In genomic region chr2:104862061-104862941, GRCh38 we compare ENCODE assay signal across 12 cellular contexts. TPM values are rescaled to one million over a fixed set of nuclear protein-coding genes. Genes with fewer than 3 reads are reported as not detected.
DNase-seq lines count a peak whose midpoint lies in the region; ATAC-seq and TF ChIP-seq lines count a peak whose summit lies in the region.
"Had no signal": no experiment of that assay in that cellular context is flagged by ENCODE, and none has a peak within 500 bp of the region (broad histone marks: within the 10 kb centered on the region; RNA-seq: fewer than 3 reads in every experiment).

No MANE protein-coding gene starts in this region.

- no peak overlapping the region for H2AFZ ChIP-seq in smooth muscle cell (ENCODE audit: low read depth)

- ATAC-seq in GM18502 (IDR thresholded peaks at IDR 0.05; ENCODE audit: poor library complexity, unreplicated experiment) (no peak), gastroesophageal sphincter (no peak)

- no peaks in the 10 kb centered on the region for H3K79me2 ChIP-seq in smooth muscle cell (ENCODE audit: low read depth)

- TF ChIP-seq EP300 in gastroesophageal sphincter (IDR thresholded peaks at IDR 0.05) = no peak

- peaks cover under 1% of the 10 kb centered on the region for H3K36me3 Mint-ChIP-seq in activated CD4-positive, alpha-beta T cell treated with anti-CD3 and anti-CD28 coated beads, Interleukin-2, amount 10 ng/mL, durations not matched to agents 24 days and 14 days (ENCODE audit: low read depth)
- peaks cover 6% of the 10 kb centered on the region for H3K36me3 Mint-ChIP-seq in activated T-helper 1 cell treated with anti-CD3 and anti-CD28 coated beads, Interleukin-12 subunit alpha, Interleukin-12 subunit beta, Interleukin-2, Interleukin-4 antibody, amounts not matched to agents 30 ng/mL and 10 ng/mL and 1 ng/mL, durations not matched to agents 14 hours and 24 hours and 36 hours (ENCODE audit: low read depth)

- peaks cover 16% of the 10 kb centered on the region for H3K4me1 ChIP-seq in smooth muscle cell (ENCODE audit: low read depth)
- H3K4me1 ChIP-seq in gastroesophageal sphincter = peaks cover 0 to 42% (median 13%) of the 10 kb centered on the region in 3 donors

- no peaks in the 10 kb centered on the region for H3F3A ChIP-seq in smooth muscle cell (ENCODE audit: low read depth)

- H3K9me3 ChIP-seq in iPS-18c (ENCODE audit: control insufficient read depth, insufficient read depth, low read length) = no peaks in the 10 kb centered on the region
- no peaks in the 10 kb centered on the region for H3K9me3 ChIP-seq in smooth muscle cell (replicated peaks; ENCODE audit: low read depth)
- H3K9me3 ChIP-seq in gastroesophageal sphincter = no peaks in the 10 kb centered on the region

- TF ChIP-seq CTCF in smooth muscle cell (IDR thresholded peaks at IDR 0.05; ENCODE audit: borderline replicate concordance, insufficient read depth, poor library complexity, severe bottlenecking) = no peak
- no peak for TF ChIP-seq CTCF in gastroesophageal sphincter (IDR thresholded peaks at IDR 0.05)

- H3K9me3 Mint-ChIP-seq in activated CD4-positive, alpha-beta T cell treated with anti-CD3 and anti-CD28 coated beads, Interleukin-2, amount 10 ng/mL, durations not matched to agents 24 days and 14 days = peaks cover 2% of the 10 kb centered on the region
- no peaks in the 10 kb centered on the region for H3K9me3 Mint-ChIP-seq in activated T-helper 1 cell treated with anti-CD3 and anti-CD28 coated beads, Interleukin-12 subunit alpha, Interleukin-12 subunit beta, Interleukin-2, Interleukin-4 antibody, amounts not matched to agents 30 ng/mL and 10 ng/mL and 1 ng/mL, durations not matched to agents 14 hours and 24 hours and 36 hours

- DNase-seq in activated CD4-positive, alpha-beta T cell treated with anti-CD3 and anti-CD28 coated beads, Interleukin-2, amount 10 ng/mL, durations not matched to agents 24 days and 14 days = no peak
- no peak for DNase-seq in activated CD4-positive, alpha-beta T cell treated with anti-CD3 and anti-CD28 coated beads for 1 hour
- DNase-seq in activated T-helper 1 cell treated with anti-CD3 and anti-CD28 coated beads, Interleukin-12 subunit alpha, Interleukin-12 subunit beta, Interleukin-2, Interleukin-4 antibody, amounts not matched to agents 30 ng/mL and 10 ng/mL and 1 ng/mL, durations not matched to agents 14 hours and 24 hours and 36 hours (ENCODE audit: low spot score) = no peak
- DNase-seq in smooth muscle cell (lab: John Stamatoyannopoulos, UW; ENCODE audit: unreplicated experiment) (no peak), SKM-1 (lab: John Stamatoyannopoulos, UW; ENCODE audit: unreplicated experiment) (no peak)
- DNase-seq: cortex of kidney; NCI-H2107; stimulated activated naive CD4-positive, alpha-beta T cell treated with Interleukin-2 at 50 U/mL for 16 hours had no signal

- H3K27me3 ChIP-seq in smooth muscle cell (ENCODE audit: low read depth) = peaks cover 100% of the 10 kb centered on the region
- H3K27me3 ChIP-seq in gastroesophageal sphincter = peaks cover 100% of the 10 kb centered on the region

- H3K36me3 ChIP-seq in smooth muscle cell (ENCODE audit: low read depth) (no peaks in the 10 kb centered on the region), gastroesophageal sphincter (no peaks in the 10 kb centered on the region)

- no peak overlapping the region for H3K27ac ChIP-seq in smooth muscle cell (ENCODE audit: low read depth)
- H3K27ac ChIP-seq in gastroesophageal sphincter = no peak overlapping the region
- H3K27ac ChIP-seq: VCaP had no signal

- intact Hi-C loops in activated CD4-positive, alpha-beta T cell treated with anti-CD3 and anti-CD28 coated beads, Interleukin-2, amount 10 ng/mL, durations not matched to agents 24 days and 14 days (cut with micrococcal nuclease) = no loop called here
- intact Hi-C loops in activated T-helper 1 cell treated with anti-CD3 and anti-CD28 coated beads, Interleukin-12 subunit alpha, Interleukin-12 subunit beta, Interleukin-2, Interleukin-4 antibody, amounts not matched to agents 30 ng/mL and 10 ng/mL and 1 ng/mL, durations not matched to agents 14 hours and 24 hours and 36 hours (cut with micrococcal nuclease) = no loop called here

- peaks cover 6% of the 10 kb centered on the region for H3K4me1 Mint-ChIP-seq in activated CD4-positive, alpha-beta T cell treated with anti-CD3 and anti-CD28 coated beads, Interleukin-2, amount 10 ng/mL, durations not matched to agents 24 days and 14 days
- peaks cover 8% of the 10 kb centered on the region for H3K4me1 Mint-ChIP-seq in activated T-helper 1 cell treated with anti-CD3 and anti-CD28 coated beads, Interleukin-12 subunit alpha, Interleukin-12 subunit beta, Interleukin-2, Interleukin-4 antibody, amounts not matched to agents 30 ng/mL and 10 ng/mL and 1 ng/mL, durations not matched to agents 14 hours and 24 hours and 36 hours (ENCODE audit: low read depth)

- H3K27me3 Mint-ChIP-seq in activated CD4-positive, alpha-beta T cell treated with anti-CD3 and anti-CD28 coated beads, Interleukin-2, amount 10 ng/mL, durations not matched to agents 24 days and 14 days = peaks cover 86% of the 10 kb centered on the region
- H3K27me3 Mint-ChIP-seq in activated T-helper 1 cell treated with anti-CD3 and anti-CD28 coated beads, Interleukin-12 subunit alpha, Interleukin-12 subunit beta, Interleukin-2, Interleukin-4 antibody, amounts not matched to agents 30 ng/mL and 10 ng/mL and 1 ng/mL, durations not matched to agents 14 hours and 24 hours and 36 hours (ENCODE audit: insufficient read depth) = peaks cover 85% of the 10 kb centered on the region

- no peak for TF ChIP-seq POLR2A in gastroesophageal sphincter (IDR thresholded peaks at IDR 0.05)

- no peak overlapping the region for H3K4me3 Mint-ChIP-seq in activated CD4-positive, alpha-beta T cell treated with anti-CD3 and anti-CD28 coated beads, Interleukin-2, amount 10 ng/mL, durations not matched to agents 24 days and 14 days
- no peak overlapping the region for H3K4me3 Mint-ChIP-seq in activated T-helper 1 cell treated with anti-CD3 and anti-CD28 coated beads, Interleukin-12 subunit alpha, Interleukin-12 subunit beta, Interleukin-2, Interleukin-4 antibody, amounts not matched to agents 30 ng/mL and 10 ng/mL and 1 ng/mL, durations not matched to agents 14 hours and 24 hours and 36 hours

- 1% methylated on average over 45 of the region's 60 CpGs for WGBS in smooth muscle cell (ENCODE audit: low lambda C conversion rate)
- 4 to 6% methylated on average over 20 to 21 of the region's 60 CpGs for WGBS in gastroesophageal sphincter (ENCODE audit: low coverage in 1 of 2), 2 donors

- H3K27ac Mint-ChIP-seq in activated CD4-positive, alpha-beta T cell treated with anti-CD3 and anti-CD28 coated beads, Interleukin-2, amount 10 ng/mL, durations not matched to agents 24 days and 14 days = peak overlapping the region; percentile 69
- peak overlapping the region; percentile 65 for H3K27ac Mint-ChIP-seq in activated T-helper 1 cell treated with anti-CD3 and anti-CD28 coated beads, Interleukin-12 subunit alpha, Interleukin-12 subunit beta, Interleukin-2, Interleukin-4 antibody, amounts not matched to agents 30 ng/mL and 10 ng/mL and 1 ng/mL, durations not matched to agents 14 hours and 24 hours and 36 hours

- no peaks in the 10 kb centered on the region for H4K20me1 ChIP-seq in smooth muscle cell (ENCODE audit: low read depth)

- H3K4me2 ChIP-seq in smooth muscle cell = peak overlapping the region; percentile 82

- H3K9ac ChIP-seq in smooth muscle cell (ENCODE audit: low read depth) = no peak overlapping the region

- H3K4me3 ChIP-seq in iPS-18c (ENCODE audit: insufficient read depth, low read depth, low read length) = peak overlapping the region; percentile 50; the same call in 1 of the 2 replicates
- peak overlapping the region; percentile 35 for H3K4me3 ChIP-seq in smooth muscle cell
- peak overlapping the region in 1 of 2 donors; percentile 29 for H3K4me3 ChIP-seq in gastroesophageal sphincter

RNA-seq across cellular contexts. Expression of gene POU3F3, which starts 8.4 kb away (rescaled TPM):
- not detected in 2 replicates for total RNA-seq in activated CD4-positive, alpha-beta T cell treated with anti-CD3 and anti-CD28 coated beads, Interleukin-2, amount 10 ng/mL, durations not matched to agents 24 days and 14 days
- total RNA-seq in activated T-helper 1 cell treated with anti-CD3 and anti-CD28 coated beads, Interleukin-12 subunit alpha, Interleukin-12 subunit beta, Interleukin-2, Interleukin-4 antibody, amounts not matched to agents 30 ng/mL and 10 ng/mL and 1 ng/mL, durations not matched to agents 14 hours and 24 hours and 36 hours = not detected in 2 replicates
- total RNA-seq in smooth muscle cell (not detected in 2 replicates), gastroesophageal sphincter (10 to 100 TPM in 2 of 4 donors, under 1 TPM in 1, not detected in 1; 0.20 to 25.6 (median 13.5) TPM)
- polyA plus RNA-seq in smooth muscle cell = not detected in 2 replicates
